In the genomic region with DNA sequence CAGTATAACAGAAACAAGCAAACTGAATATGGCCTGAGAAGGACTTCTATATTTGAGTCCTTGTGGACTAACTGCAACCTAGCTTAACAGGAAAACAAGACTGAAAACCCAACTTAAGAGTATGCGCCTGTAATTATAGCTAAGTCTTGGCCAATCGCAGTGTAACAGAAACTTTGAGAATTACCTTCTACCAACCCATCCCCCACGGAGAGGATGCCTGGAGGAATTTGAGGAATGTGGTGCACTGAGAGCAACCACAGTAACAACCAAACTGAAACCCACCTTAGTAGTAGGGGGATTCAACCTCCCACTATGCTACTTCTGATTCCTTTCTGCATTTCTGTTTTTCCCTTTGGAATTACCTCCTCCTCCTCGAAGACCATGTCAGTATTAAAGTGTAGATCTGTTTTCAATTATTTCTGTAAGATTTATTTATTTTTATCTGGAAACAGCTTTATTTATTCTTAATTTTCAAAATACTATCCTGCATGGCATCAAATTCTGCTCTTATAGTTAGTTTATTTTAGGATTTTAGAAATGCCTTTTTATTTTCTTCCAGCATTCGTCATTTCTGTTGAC, we compare ENCODE assay signal across 23 cellular contexts.
"Had no signal": no experiment of that assay in that cellular context is flagged by ENCODE, and none has a peak within 500 bp of the region (broad histone marks: within the 10 kb centered on the region; RNA-seq: fewer than 3 reads in every experiment).

No MANE protein-coding gene starts in this region.

- H3K36me3 Mint-ChIP-seq: activated naive CD8-positive, alpha-beta T cell; brain; memory B cell had no signal

- H3K4me3 ChIP-seq: colonic mucosa, esophagus squamous epithelium, ovary, skin epidermis, tibial nerve, vagina had no signal

- H3K4me1 ChIP-seq: colonic mucosa, esophagus squamous epithelium, tibial nerve, vagina had no signal

- H3K9me3 ChIP-seq: colonic mucosa, esophagus squamous epithelium, ovary, tibial nerve, vagina had no signal

- H3K27me3 ChIP-seq: colonic mucosa, esophagus squamous epithelium, ovary, tibial nerve, vagina had no signal

- ATAC-seq: activated CD8-positive, alpha-beta T cell treated with anti-CD3 and anti-CD28 coated beads, Interleukin-2, amount 10 ng/mL, durations not matched to agents 7 days and 5 days; left ventricle myocardium superior had no signal

- H3K4me3 Mint-ChIP-seq: activated CD8-positive, alpha-beta T cell treated with anti-CD3 and anti-CD28 coated beads, Interleukin-2, amount 10 ng/mL, durations not matched to agents 7 days and 5 days; activated naive CD8-positive, alpha-beta T cell; brain; memory B cell; T-helper 1 cell treated with Interleukin-12 subunit alpha and Interleukin-12 subunit beta and Interleukin-4 antibody, amounts not matched to agents 30 μg/mL and 1 μg/mL, for 36 hours had no signal

- H3K27ac ChIP-seq: colonic mucosa, esophagus squamous epithelium, ovary, skin epidermis, tibial nerve, vagina had no signal

- H3K9me3 Mint-ChIP-seq: brain, memory B cell had no signal

- H3K36me3 ChIP-seq: colonic mucosa, esophagus squamous epithelium, ovary, tibial nerve, vagina had no signal

- H3K4me1 Mint-ChIP-seq: brain, memory B cell had no signal

- H3K27me3 Mint-ChIP-seq: activated naive CD8-positive, alpha-beta T cell; brain; memory B cell had no signal

- DNase-seq: activated CD4-positive, alpha-beta T cell treated with anti-CD3 and anti-CD28 coated beads for 4 hours; activated CD8-positive, alpha-beta memory T cell treated with anti-CD3 and anti-CD28 coated beads, Interleukin-2, amount 50 U/mL, for 4 hours; activated CD8-positive, alpha-beta T cell treated with anti-CD3 and anti-CD28 coated beads, Interleukin-2, amount 10 ng/mL, durations not matched to agents 7 days and 5 days; activated gamma-delta T cell treated with Interleukin-2 at 50 U/mL for 16 hours; amniotic stem cell; central memory CD4-positive, alpha-beta T cell; colonic mucosa; esophagus squamous epithelium; hypothalamus; left ventricle myocardium superior; ovary; retina; stimulated activated CD4-positive, alpha-beta T cell treated with anti-CD3 and anti-CD28 coated beads, Interleukin-4, amount 100 ng/mL, for 4 hours; stimulated activated CD8-positive, alpha-beta memory T cell treated with anti-CD3 and anti-CD28 coated beads, Interleukin-4, amount 100 ng/mL, for 48 hours; stimulated activated naive CD4-positive, alpha-beta T cell treated with Interleukin-2 at 50 U/mL for 16 hours; substantia nigra had no signal

- H3K27ac Mint-ChIP-seq: activated CD8-positive, alpha-beta T cell treated with anti-CD3 and anti-CD28 coated beads, Interleukin-2, amount 10 ng/mL, durations not matched to agents 7 days and 5 days; activated naive CD8-positive, alpha-beta T cell; brain; memory B cell; T-helper 1 cell treated with Interleukin-12 subunit alpha and Interleukin-12 subunit beta and Interleukin-4 antibody, amounts not matched to agents 30 μg/mL and 1 μg/mL, for 36 hours had no signal
